In genomic region chr4:151012836-151013235, GRCh38 we compare ENCODE assay signal across 9 cellular contexts. TPM values are rescaled to one million over a fixed set of nuclear protein-coding genes. Genes with fewer than 3 reads are reported as not detected.
A peak's percentile ranks its signal among the peaks of the same experiment; 100 is the strongest.
DNase-seq lines count a peak whose midpoint lies in the region; ATAC-seq and TF ChIP-seq lines count a peak whose summit lies in the region.
"Had no signal": no experiment of that assay in that cellular context is flagged by ENCODE, and none has a peak within 500 bp of the region (broad histone marks: within the 10 kb centered on the region; RNA-seq: fewer than 3 reads in every experiment).

No MANE protein-coding gene starts in this region.

- peak overlapping the region; percentile 100 for H3K4me3 Mint-ChIP-seq in T-helper 1 cell treated with Interleukin-12 subunit alpha and Interleukin-12 subunit beta and Interleukin-4 antibody, amounts not matched to agents 30 μg/mL and 1 μg/mL, for 36 hours

- H3K9me3 ChIP-seq in RWPE2 (ENCODE audit: severe bottlenecking), result no peaks in the 10 kb centered on the region
- H3K9me3 ChIP-seq in spleen, result no peaks in the 10 kb centered on the region
- H3K9me3 ChIP-seq: pancreas had no signal

- H3K27ac ChIP-seq in RWPE2 (ENCODE audit: poor library complexity, severe bottlenecking) (peak overlapping the region; percentile 90), spleen (no peak overlapping the region)
- H3K27ac ChIP-seq: pancreas had no signal

- no peaks in the 10 kb centered on the region for H3K27me3 ChIP-seq in RWPE2 (ENCODE audit: insufficient read depth, poor library complexity, severe bottlenecking)
- no peaks in the 10 kb centered on the region for H3K27me3 ChIP-seq in spleen (replicated peaks in 1 of 7)
- H3K27me3 ChIP-seq: pancreas had no signal

- H3K36me3 Mint-ChIP-seq in T-helper 1 cell treated with Interleukin-12 subunit alpha and Interleukin-12 subunit beta and Interleukin-4 antibody, amounts not matched to agents 30 μg/mL and 1 μg/mL, for 36 hours (ENCODE audit: low read depth), result peaks cover 2% of the 10 kb centered on the region

- WGBS in spleen, 5 donors, result 29 to 43% (median 33%) methylated on average over 8 of the region's 8 CpGs

- H3K4me1 Mint-ChIP-seq in T-helper 1 cell treated with Interleukin-12 subunit alpha and Interleukin-12 subunit beta and Interleukin-4 antibody, amounts not matched to agents 30 μg/mL and 1 μg/mL, for 36 hours (ENCODE audit: low read depth), result peaks cover 22% of the 10 kb centered on the region

- TF ChIP-seq CTCF in RWPE2 (IDR thresholded peaks at IDR 0.05; ENCODE audit: poor library complexity, severe bottlenecking), result no peak
- TF ChIP-seq CTCF in epithelial cell of proximal tubule (conservative IDR thresholded peaks at IDR 0.05; ENCODE audit: low read depth, low read length), result no peak
- TF ChIP-seq CTCF in spleen (IDR thresholded peaks at IDR 0.05 in 8 of 11, conservative IDR thresholded peaks at IDR 0.05 in 3 of 11), result no peak

- no peaks in the 10 kb centered on the region for H3K27me3 Mint-ChIP-seq in T-helper 1 cell treated with Interleukin-12 subunit alpha and Interleukin-12 subunit beta and Interleukin-4 antibody, amounts not matched to agents 30 μg/mL and 1 μg/mL, for 36 hours (ENCODE audit: low read depth)

- DNase-seq in T-helper 1 cell (no peak), RWPE2 (ENCODE audit: low spot score) (no peak), epithelial cell of proximal tubule (ENCODE audit: low read depth) (no peak), spleen (no peak), amniotic stem cell (lab: John Stamatoyannopoulos, UW) (no peak), CD1c-positive myeloid dendritic cell (ENCODE audit: extremely low spot score) (no peak)

- H3K4me1 ChIP-seq in RWPE2 (ENCODE audit: insufficient read depth, poor library complexity, severe bottlenecking), result peaks cover 3% of the 10 kb centered on the region
- peaks cover 12 to 62% (median 35%) of the 10 kb centered on the region in 6 donors for H3K4me1 ChIP-seq in spleen

- peak overlapping the region; percentile 76 for H3K4me3 ChIP-seq in RWPE2 (ENCODE audit: severe bottlenecking)
- H3K4me3 ChIP-seq in epithelial cell of proximal tubule (ENCODE audit: low read depth, low read length), result peak overlapping the region; percentile 97
- H3K4me3 ChIP-seq in spleen, result peak overlapping the region in 5 of 8 donors; percentile 9 to 100 (median 96)

- no peaks in the 10 kb centered on the region for H3K9me3 Mint-ChIP-seq in T-helper 1 cell treated with Interleukin-12 subunit alpha and Interleukin-12 subunit beta and Interleukin-4 antibody, amounts not matched to agents 30 μg/mL and 1 μg/mL, for 36 hours

- H3K27ac Mint-ChIP-seq in T-helper 1 cell treated with Interleukin-12 subunit alpha and Interleukin-12 subunit beta and Interleukin-4 antibody, amounts not matched to agents 30 μg/mL and 1 μg/mL, for 36 hours, result peak overlapping the region; percentile 0

- H3K36me3 ChIP-seq in RWPE2 (ENCODE audit: low read depth) (peaks cover 27% of the 10 kb centered on the region), spleen (peaks cover 0 to 19% (median 0%) of the 10 kb centered on the region in 6 donors)
- H3K36me3 ChIP-seq: pancreas had no signal

- TF ChIP-seq POLR2A in spleen (IDR thresholded peaks at IDR 0.05), result no peak

- intact Hi-C loops in spleen (cut with DNase I; ENCODE audit: low total_unique reads), result no loop called here

- no peak; the same call in 2 of the 3 replicates for ATAC-seq in RWPE2 (ENCODE audit: low read depth)
- no peak for ATAC-seq in HG02852 (IDR thresholded peaks at IDR 0.05; ENCODE audit: unreplicated experiment)
- ATAC-seq: pancreas had no signal

RNA-seq across cellular contexts. Expression of gene LRBA, which starts 2.2 kb away (rescaled TPM):
- total RNA-seq in epithelial cell of proximal tubule (34.7 and 58.9 TPM in 2 replicates), spleen (10 to 100 TPM; 49.9 to 84.9 (median 59.2) TPM)
- 10 to 100 TPM in 2 of 3 donors, 1 to 10 TPM in 1; 8.2 to 11.6 (median 10.8) TPM for polyA plus RNA-seq in spleen
